In the genomic region with DNA sequence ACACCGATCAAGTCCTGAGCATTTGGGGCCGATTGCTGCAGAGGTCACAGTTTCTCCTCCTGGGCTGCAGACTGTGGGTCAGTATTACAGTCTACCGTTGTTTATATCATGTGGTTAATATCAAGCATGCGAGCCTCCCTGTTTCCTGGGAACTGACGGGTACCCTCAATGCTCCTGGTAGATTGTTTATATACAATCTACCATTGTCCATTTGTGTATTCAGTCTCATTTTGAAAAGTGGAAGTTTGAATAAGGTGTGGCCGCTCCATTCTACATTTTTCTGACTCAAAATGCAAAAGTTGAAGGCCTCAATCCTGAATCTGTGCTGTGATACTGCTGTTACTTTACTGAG, we compare ENCODE assay signal across 26 cellular contexts.
"Had no signal": no experiment of that assay in that cellular context is flagged by ENCODE, and none has a peak within 500 bp of the region (broad histone marks: within the 10 kb centered on the region; RNA-seq: fewer than 3 reads in every experiment).

No MANE protein-coding gene starts in this region.

- H3K4me3 Mint-ChIP-seq: activated CD4-positive, alpha-beta memory T cell treated with anti-CD3 and anti-CD28 coated beads for 36 hours; activated CD4-positive, alpha-beta T cell treated with anti-CD3 and anti-CD28 coated beads for 36 hours; activated CD4-positive, alpha-beta T cell treated with anti-CD3 and anti-CD28 coated beads, Interleukin-2, amount 10 ng/mL, durations not matched to agents 24 days and 14 days; activated CD8-positive, alpha-beta memory T cell treated with anti-CD3 and anti-CD28 coated beads, Interleukin-2, amount 10 ng/mL, durations not matched to agents 7 days and 5 days; activated CD8-positive, alpha-beta T cell treated with anti-CD3 and anti-CD28 coated beads, Interleukin-2, amount 10 ng/mL, durations not matched to agents 7 days and 5 days; activated naive CD4-positive, alpha-beta T cell treated with anti-CD3 and anti-CD28 coated beads, Interleukin-2, amount 10 ng/mL, durations not matched to agents 7 days and 5 days; activated naive CD8-positive, alpha-beta T cell treated with anti-CD3 and anti-CD28 coated beads, Interleukin-2, amount 10 ng/mL, durations not matched to agents 7 days and 5 days; activated T-helper 1 cell treated with anti-CD3 and anti-CD28 coated beads, Interleukin-12 subunit alpha, Interleukin-12 subunit beta, Interleukin-2, Interleukin-4 antibody, amounts not matched to agents 30 ng/mL and 10 ng/mL and 1 ng/mL, durations not matched to agents 14 hours and 24 hours and 36 hours; brain; effector memory CD8-positive, alpha-beta T cell had no signal

- H3K27ac ChIP-seq: ascending aorta, epithelial cell of prostate, esophagus squamous epithelium, gastroesophageal sphincter had no signal

- H3K9me3 Mint-ChIP-seq: activated CD4-positive, alpha-beta memory T cell treated with anti-CD3 and anti-CD28 coated beads for 36 hours; activated CD4-positive, alpha-beta T cell treated with anti-CD3 and anti-CD28 coated beads, Interleukin-2, amount 10 ng/mL, durations not matched to agents 24 days and 14 days; activated naive CD4-positive, alpha-beta T cell treated with anti-CD3 and anti-CD28 coated beads, Interleukin-2, amount 10 ng/mL, durations not matched to agents 7 days and 5 days; activated naive CD4-positive, alpha-beta T cell treated with anti-CD3 and anti-CD28 coated beads, Interleukin-2, amount 50 U/mL, for 72 hours; activated naive CD8-positive, alpha-beta T cell treated with anti-CD3 and anti-CD28 coated beads, Interleukin-2, amount 10 ng/mL, durations not matched to agents 7 days and 5 days; activated T-helper 1 cell treated with anti-CD3 and anti-CD28 coated beads, Interleukin-12 subunit alpha, Interleukin-12 subunit beta, Interleukin-2, Interleukin-4 antibody, amounts not matched to agents 30 ng/mL and 10 ng/mL and 1 ng/mL, durations not matched to agents 14 hours and 24 hours and 36 hours; activated T-helper 2 cell treated with anti-CD3 and anti-CD28 coated beads, Interferon-gamma antibody, Interleukin-2, Interleukin-4, amounts not matched to agents 10 μg/mL and 5 μg/mL and 100 μg/mL, durations not matched to agents 14 hours and 24 hours and 36 hours; brain; effector memory CD8-positive, alpha-beta T cell had no signal

- DNase-seq: activated CD4-positive, alpha-beta memory T cell treated with anti-CD3 and anti-CD28 coated beads for 36 hours; activated CD4-positive, alpha-beta T cell treated with anti-CD3 and anti-CD28 coated beads for 36 hours; activated CD4-positive, alpha-beta T cell treated with anti-CD3 and anti-CD28 coated beads, Interleukin-2, amount 10 ng/mL, durations not matched to agents 24 days and 14 days; activated CD4-positive, CD25-positive, alpha-beta regulatory T cell; activated CD4-positive, CD25-positive, alpha-beta regulatory T cell treated with anti-CD3 and anti-CD28 coated beads, Interleukin-2, amount 50 U/mL, for 72 hours; activated CD8-positive, alpha-beta memory T cell treated with anti-CD3 and anti-CD28 coated beads, Interleukin-2, amount 50 U/mL, for 4 hours; activated CD8-positive, alpha-beta T cell treated with anti-CD3 and anti-CD28 coated beads, Interleukin-2, amount 10 ng/mL, durations not matched to agents 7 days and 5 days; activated naive CD4-positive, alpha-beta T cell treated with anti-CD3 and anti-CD28 coated beads, Interleukin-2, amount 10 ng/mL, durations not matched to agents 7 days and 5 days; activated naive CD8-positive, alpha-beta T cell treated with anti-CD3 and anti-CD28 coated beads, Interleukin-2, amount 10 ng/mL, durations not matched to agents 7 days and 5 days; activated T-cell treated with anti-CD3 and anti-CD28 coated beads, Interleukin-2, amount 50 U/mL, for 1 hour; caudate nucleus; cortex of kidney; dermis blood vessel endothelial cell; effector CD4-positive, alpha-beta T cell; effector memory CD8-positive, alpha-beta T cell; esophagus squamous epithelium; foreskin melanocyte; T-helper 2 cell had no signal

- H3K27me3 Mint-ChIP-seq: activated CD4-positive, alpha-beta memory T cell treated with anti-CD3 and anti-CD28 coated beads for 36 hours; activated CD4-positive, alpha-beta T cell treated with anti-CD3 and anti-CD28 coated beads for 36 hours; activated CD4-positive, alpha-beta T cell treated with anti-CD3 and anti-CD28 coated beads, Interleukin-2, amount 10 ng/mL, durations not matched to agents 24 days and 14 days; activated CD8-positive, alpha-beta memory T cell treated with anti-CD3 and anti-CD28 coated beads, Interleukin-2, amount 10 ng/mL, durations not matched to agents 7 days and 5 days; activated naive CD4-positive, alpha-beta T cell treated with anti-CD3 and anti-CD28 coated beads, Interleukin-2, amount 10 ng/mL, durations not matched to agents 7 days and 5 days; activated naive CD8-positive, alpha-beta T cell treated with anti-CD3 and anti-CD28 coated beads, Interleukin-2, amount 10 ng/mL, durations not matched to agents 7 days and 5 days; brain; effector memory CD8-positive, alpha-beta T cell had no signal

- H3K36me3 Mint-ChIP-seq: activated CD8-positive, alpha-beta memory T cell treated with anti-CD3 and anti-CD28 coated beads, Interleukin-2, amount 10 ng/mL, durations not matched to agents 7 days and 5 days; activated naive CD4-positive, alpha-beta T cell treated with anti-CD3 and anti-CD28 coated beads, Interleukin-2, amount 10 ng/mL, durations not matched to agents 7 days and 5 days; activated naive CD4-positive, alpha-beta T cell treated with anti-CD3 and anti-CD28 coated beads, Interleukin-2, amount 50 U/mL, for 72 hours; activated naive CD8-positive, alpha-beta T cell treated with anti-CD3 and anti-CD28 coated beads, Interleukin-2, amount 10 ng/mL, durations not matched to agents 7 days and 5 days; brain had no signal

- H3K27ac Mint-ChIP-seq: activated CD4-positive, alpha-beta memory T cell treated with anti-CD3 and anti-CD28 coated beads for 36 hours; activated CD4-positive, alpha-beta T cell treated with anti-CD3 and anti-CD28 coated beads for 36 hours; activated CD4-positive, alpha-beta T cell treated with anti-CD3 and anti-CD28 coated beads, Interleukin-2, amount 10 ng/mL, durations not matched to agents 24 days and 14 days; activated CD8-positive, alpha-beta memory T cell treated with anti-CD3 and anti-CD28 coated beads, Interleukin-2, amount 10 ng/mL, durations not matched to agents 7 days and 5 days; activated CD8-positive, alpha-beta T cell treated with anti-CD3 and anti-CD28 coated beads, Interleukin-2, amount 10 ng/mL, durations not matched to agents 7 days and 5 days; activated naive CD4-positive, alpha-beta T cell treated with anti-CD3 and anti-CD28 coated beads, Interleukin-2, amount 10 ng/mL, durations not matched to agents 7 days and 5 days; activated naive CD4-positive, alpha-beta T cell treated with anti-CD3 and anti-CD28 coated beads, Interleukin-2, amount 50 U/mL, for 72 hours; activated naive CD8-positive, alpha-beta T cell treated with anti-CD3 and anti-CD28 coated beads, Interleukin-2, amount 10 ng/mL, durations not matched to agents 7 days and 5 days; activated T-helper 1 cell treated with anti-CD3 and anti-CD28 coated beads, Interleukin-12 subunit alpha, Interleukin-12 subunit beta, Interleukin-2, Interleukin-4 antibody, amounts not matched to agents 30 ng/mL and 10 ng/mL and 1 ng/mL, durations not matched to agents 14 hours and 24 hours and 36 hours; activated T-helper 2 cell treated with anti-CD3 and anti-CD28 coated beads, Interferon-gamma antibody, Interleukin-2, Interleukin-4, amounts not matched to agents 10 μg/mL and 5 μg/mL and 100 μg/mL, durations not matched to agents 14 hours and 24 hours and 36 hours had no signal

- H3K9me3 ChIP-seq: ascending aorta, esophagus squamous epithelium, gastroesophageal sphincter had no signal

- H3K27me3 ChIP-seq: ascending aorta, esophagus squamous epithelium, gastroesophageal sphincter had no signal

- H3K36me3 ChIP-seq: ascending aorta, esophagus squamous epithelium, gastroesophageal sphincter had no signal

- H3K4me1 Mint-ChIP-seq: activated CD4-positive, alpha-beta T cell treated with anti-CD3 and anti-CD28 coated beads for 36 hours; activated CD4-positive, alpha-beta T cell treated with anti-CD3 and anti-CD28 coated beads, Interleukin-2, amount 10 ng/mL, durations not matched to agents 24 days and 14 days; activated naive CD4-positive, alpha-beta T cell treated with anti-CD3 and anti-CD28 coated beads, Interleukin-2, amount 10 ng/mL, durations not matched to agents 7 days and 5 days; activated naive CD8-positive, alpha-beta T cell treated with anti-CD3 and anti-CD28 coated beads, Interleukin-2, amount 10 ng/mL, durations not matched to agents 7 days and 5 days had no signal

- H3K4me1 ChIP-seq: ascending aorta, esophagus squamous epithelium, gastroesophageal sphincter had no signal

- H3K4me3 ChIP-seq: ascending aorta, esophagus squamous epithelium, gastroesophageal sphincter had no signal
